In genomic region chr16:71396589-71396988, GRCh38 we compare ENCODE assay signal across 40 cellular contexts. TPM values are rescaled to one million over a fixed set of nuclear protein-coding genes. Genes with fewer than 3 reads are reported as not detected.
"Had no signal": no experiment of that assay in that cellular context is flagged by ENCODE, and none has a peak within 500 bp of the region (broad histone marks: within the 10 kb centered on the region; RNA-seq: fewer than 3 reads in every experiment).

No MANE protein-coding gene starts in this region.

- H3K36me3 ChIP-seq: adrenal gland, brain microvascular endothelial cell, breast epithelium, WERI-Rb-1 had no signal

- H3K9me3 Mint-ChIP-seq: activated CD4-positive, alpha-beta T cell treated with anti-CD3 and anti-CD28 coated beads, Interleukin-2, amount 10 ng/mL, durations not matched to agents 7 days and 5 days; activated CD8-positive, alpha-beta T cell treated with anti-CD3 and anti-CD28 coated beads for 36 hours; activated naive CD4-positive, alpha-beta T cell treated with anti-CD3 and anti-CD28 coated beads for 36 hours; activated naive CD4-positive, alpha-beta T cell treated with anti-CD3 and anti-CD28 coated beads, Interleukin-2, amount 50 U/mL, for 72 hours; activated naive CD8-positive, alpha-beta T cell treated with anti-CD3 and anti-CD28 coated beads for 36 hours; activated T-cell treated with anti-CD3 and anti-CD28 coated beads, Interleukin-2, amount 50 U/mL, for 4 hours; activated T-cell treated with anti-CD3 and anti-CD28 coated beads, Interleukin-2, amount 50 U/mL, for 72 hours; activated T-helper 1 cell treated with anti-CD3 and anti-CD28 coated beads, Interleukin-12 subunit alpha, Interleukin-12 subunit beta, Interleukin-2, Interleukin-4 antibody, amounts not matched to agents 30 ng/mL and 10 ng/mL and 1 ng/mL, durations not matched to agents 14 hours and 24 hours and 36 hours; activated T-helper 17 cell treated with anti-CD3 and anti-CD28 coated beads, Interleukin-2, amount 50 U/mL, for 72 hours; T-helper 1 cell treated with Interleukin-12 subunit alpha and Interleukin-12 subunit beta and Interleukin-4 antibody, amounts not matched to agents 30 μg/mL and 1 μg/mL, for 36 hours; T-helper 2 cell treated with Interferon-gamma antibody and Interleukin-4, amounts not matched to agents 5 μg/mL and 100 μg/mL, for 36 hours; WTC11 had no signal

- H3K36me3 Mint-ChIP-seq: activated naive CD4-positive, alpha-beta T cell treated with anti-CD3 and anti-CD28 coated beads, Interleukin-2, amount 50 U/mL, for 72 hours; activated naive CD8-positive, alpha-beta T cell treated with anti-CD3 and anti-CD28 coated beads for 36 hours; WTC11 had no signal

- H3K4me1 ChIP-seq: adrenal gland, body of pancreas, breast epithelium had no signal

- H3K27ac Mint-ChIP-seq: activated CD4-positive, alpha-beta T cell treated with anti-CD3 and anti-CD28 coated beads for 36 hours; activated CD4-positive, alpha-beta T cell treated with anti-CD3 and anti-CD28 coated beads, Interleukin-2, amount 10 ng/mL, durations not matched to agents 7 days and 5 days; activated CD8-positive, alpha-beta T cell treated with anti-CD3 and anti-CD28 coated beads for 36 hours; activated naive CD4-positive, alpha-beta T cell treated with anti-CD3 and anti-CD28 coated beads for 36 hours; activated naive CD8-positive, alpha-beta T cell treated with anti-CD3 and anti-CD28 coated beads for 36 hours; activated T-cell treated with anti-CD3 and anti-CD28 coated beads, Interleukin-2, amount 50 U/mL, for 72 hours; activated T-helper 1 cell treated with anti-CD3 and anti-CD28 coated beads, Interleukin-12 subunit alpha, Interleukin-12 subunit beta, Interleukin-2, Interleukin-4 antibody, amounts not matched to agents 30 ng/mL and 10 ng/mL and 1 ng/mL, durations not matched to agents 14 hours and 24 hours and 36 hours; activated T-helper 17 cell treated with anti-CD3 and anti-CD28 coated beads, Interleukin-2, amount 50 U/mL, for 72 hours; T-helper 1 cell treated with Interleukin-12 subunit alpha and Interleukin-12 subunit beta and Interleukin-4 antibody, amounts not matched to agents 30 μg/mL and 1 μg/mL, for 36 hours; T-helper 2 cell treated with Interferon-gamma antibody and Interleukin-4, amounts not matched to agents 5 μg/mL and 100 μg/mL, for 36 hours; WTC11 had no signal

- DNase-seq: activated CD4-positive, alpha-beta T cell treated with anti-CD3 and anti-CD28 coated beads for 1 hour; activated CD4-positive, alpha-beta T cell treated with anti-CD3 and anti-CD28 coated beads for 36 hours; activated CD4-positive, alpha-beta T cell treated with anti-CD3 and anti-CD28 coated beads for 48 hours; activated CD4-positive, alpha-beta T cell treated with anti-CD3 and anti-CD28 coated beads, Interleukin-2, amount 10 ng/mL, durations not matched to agents 7 days and 5 days; activated CD4-positive, alpha-beta T cell treated with anti-CD3 and anti-CD28 coated beads, Interleukin-2, amount 50 U/mL, for 48 hours; activated CD4-positive, CD25-positive, alpha-beta regulatory T cell; activated CD8-positive, alpha-beta memory T cell treated with anti-CD3 and anti-CD28 coated beads, Interleukin-2, amount 50 U/mL, for 4 hours; activated CD8-positive, alpha-beta T cell treated with anti-CD3 and anti-CD28 coated beads for 36 hours; activated effector memory CD4-positive, alpha-beta T cell treated with anti-CD3 and anti-CD28 coated beads, Interleukin-2, amount 50 U/mL, for 16 hours; activated gamma-delta T cell treated with Interleukin-2 at 50 U/mL for 16 hours; activated naive CD4-positive, alpha-beta T cell; activated naive CD4-positive, alpha-beta T cell treated with anti-CD3 and anti-CD28 coated beads for 36 hours; activated naive CD4-positive, alpha-beta T cell treated with anti-CD3 and anti-CD28 coated beads, Interleukin-2, amount 50 U/mL, for 16 hours; activated naive CD8-positive, alpha-beta T cell treated with anti-CD3 and anti-CD28 coated beads for 36 hours; activated T-cell treated with anti-CD3 and anti-CD28 coated beads for 4 hours; activated T-cell treated with anti-CD3 and anti-CD28 coated beads, Interleukin-2, amount 50 U/mL, for 1 hour; activated T-cell treated with anti-CD3 and anti-CD28 coated beads, Interleukin-2, amount 50 U/mL, for 4 hours; activated T-cell treated with anti-CD3 and anti-CD28 coated beads, Interleukin-2, amount 50 U/mL, for 72 hours; adrenal gland; amniotic stem cell; aorta; body of pancreas; brain microvascular endothelial cell; central memory CD4-positive, alpha-beta T cell; SW 1271; T-helper 1 cell; T-helper 2 cell; T-helper 9 cell; WERI-Rb-1 had no signal

- H3K27ac ChIP-seq: adrenal gland, body of pancreas, brain microvascular endothelial cell, breast epithelium, WERI-Rb-1 had no signal

- H3K27me3 ChIP-seq: body of pancreas, brain microvascular endothelial cell, breast epithelium had no signal

- H3K27me3 Mint-ChIP-seq: activated CD8-positive, alpha-beta T cell treated with anti-CD3 and anti-CD28 coated beads for 36 hours had no signal

- H3K9me3 ChIP-seq: adrenal gland, body of pancreas, breast epithelium had no signal

- H3K4me3 ChIP-seq: adrenal gland, body of pancreas, breast epithelium had no signal

- H3K4me3 Mint-ChIP-seq: activated CD4-positive, alpha-beta T cell treated with anti-CD3 and anti-CD28 coated beads for 36 hours; activated CD4-positive, alpha-beta T cell treated with anti-CD3 and anti-CD28 coated beads, Interleukin-2, amount 10 ng/mL, durations not matched to agents 7 days and 5 days; activated CD8-positive, alpha-beta T cell treated with anti-CD3 and anti-CD28 coated beads for 36 hours; activated naive CD4-positive, alpha-beta T cell treated with anti-CD3 and anti-CD28 coated beads for 36 hours; activated naive CD8-positive, alpha-beta T cell treated with anti-CD3 and anti-CD28 coated beads for 36 hours; activated T-cell treated with anti-CD3 and anti-CD28 coated beads, Interleukin-2, amount 50 U/mL, for 4 hours; activated T-cell treated with anti-CD3 and anti-CD28 coated beads, Interleukin-2, amount 50 U/mL, for 72 hours; activated T-helper 1 cell treated with anti-CD3 and anti-CD28 coated beads, Interleukin-12 subunit alpha, Interleukin-12 subunit beta, Interleukin-2, Interleukin-4 antibody, amounts not matched to agents 30 ng/mL and 10 ng/mL and 1 ng/mL, durations not matched to agents 14 hours and 24 hours and 36 hours; activated T-helper 17 cell treated with anti-CD3 and anti-CD28 coated beads, Interleukin-2, amount 50 U/mL, for 72 hours; T-helper 1 cell treated with Interleukin-12 subunit alpha and Interleukin-12 subunit beta and Interleukin-4 antibody, amounts not matched to agents 30 μg/mL and 1 μg/mL, for 36 hours; T-helper 2 cell treated with Interferon-gamma antibody and Interleukin-4, amounts not matched to agents 5 μg/mL and 100 μg/mL, for 36 hours; WTC11 had no signal

- ATAC-seq: activated CD4-positive, alpha-beta T cell treated with anti-CD3 and anti-CD28 coated beads for 36 hours; activated CD4-positive, CD25-positive, alpha-beta regulatory T cell treated with anti-CD3 and anti-CD28 coated beads, Interleukin-2, amount 50 U/mL, for 24 hours; activated CD8-positive, alpha-beta T cell treated with anti-CD3 and anti-CD28 coated beads for 36 hours; activated naive CD4-positive, alpha-beta T cell treated with anti-CD3 and anti-CD28 coated beads, Interleukin-2, amount 50 U/mL, for 72 hours; activated T-cell treated with anti-CD3 and anti-CD28 coated beads, Interleukin-2, amount 50 U/mL, for 4 hours; activated T-cell treated with anti-CD3 and anti-CD28 coated beads, Interleukin-2, amount 50 U/mL, for 72 hours; activated T-helper 17 cell treated with anti-CD3 and anti-CD28 coated beads, Interleukin-2, amount 50 U/mL, for 72 hours; body of pancreas; WTC11 had no signal

- FAIRE-seq: astrocyte had no signal

- H3K4me1 Mint-ChIP-seq: activated CD4-positive, alpha-beta T cell treated with anti-CD3 and anti-CD28 coated beads for 36 hours; activated CD4-positive, alpha-beta T cell treated with anti-CD3 and anti-CD28 coated beads, Interleukin-2, amount 10 ng/mL, durations not matched to agents 7 days and 5 days; activated naive CD8-positive, alpha-beta T cell treated with anti-CD3 and anti-CD28 coated beads for 36 hours; activated T-helper 17 cell treated with anti-CD3 and anti-CD28 coated beads, Interleukin-2, amount 50 U/mL, for 72 hours had no signal

RNA-seq across cellular contexts. Expression of gene CALB2, which starts 38.1 kb away (rescaled TPM):
- total RNA-seq: activated CD4-positive, alpha-beta T cell treated with anti-CD3 and anti-CD28 coated beads for 36 hours; activated CD4-positive, alpha-beta T cell treated with anti-CD3 and anti-CD28 coated beads, Interleukin-2, amount 10 ng/mL, durations not matched to agents 7 days and 5 days; activated CD8-positive, alpha-beta memory T cell treated with anti-CD3 and anti-CD28 coated beads for 36 hours; activated CD8-positive, alpha-beta T cell treated with anti-CD3 and anti-CD28 coated beads for 36 hours; activated naive CD4-positive, alpha-beta T cell treated with anti-CD3 and anti-CD28 coated beads for 36 hours; activated naive CD4-positive, alpha-beta T cell treated with anti-CD3 and anti-CD28 coated beads, Interleukin-2, amount 50 U/mL, for 72 hours; activated naive CD8-positive, alpha-beta T cell treated with anti-CD3 and anti-CD28 coated beads for 36 hours; activated T-cell treated with anti-CD3 and anti-CD28 coated beads, Interleukin-2, amount 50 U/mL, for 4 hours; activated T-cell treated with anti-CD3 and anti-CD28 coated beads, Interleukin-2, amount 50 U/mL, for 72 hours; activated T-helper 1 cell treated with anti-CD3 and anti-CD28 coated beads, Interleukin-12 subunit alpha, Interleukin-12 subunit beta, Interleukin-2, Interleukin-4 antibody, amounts not matched to agents 30 ng/mL and 10 ng/mL and 1 ng/mL, durations not matched to agents 14 hours and 24 hours and 36 hours; activated T-helper 17 cell treated with anti-CD3 and anti-CD28 coated beads, Interleukin-2, amount 50 U/mL, for 72 hours had no signal
- polyA plus RNA-seq: aorta had no signal

RNA-seq across cellular contexts. Expression of gene TLE7, which starts 45.3 kb away (rescaled TPM):
- total RNA-seq: activated CD4-positive, alpha-beta T cell treated with anti-CD3 and anti-CD28 coated beads for 36 hours; activated CD4-positive, alpha-beta T cell treated with anti-CD3 and anti-CD28 coated beads, Interleukin-2, amount 10 ng/mL, durations not matched to agents 7 days and 5 days; activated CD8-positive, alpha-beta memory T cell treated with anti-CD3 and anti-CD28 coated beads for 36 hours; activated CD8-positive, alpha-beta T cell treated with anti-CD3 and anti-CD28 coated beads for 36 hours; activated naive CD4-positive, alpha-beta T cell treated with anti-CD3 and anti-CD28 coated beads for 36 hours; activated naive CD4-positive, alpha-beta T cell treated with anti-CD3 and anti-CD28 coated beads, Interleukin-2, amount 50 U/mL, for 72 hours; activated naive CD8-positive, alpha-beta T cell treated with anti-CD3 and anti-CD28 coated beads for 36 hours; activated T-cell treated with anti-CD3 and anti-CD28 coated beads, Interleukin-2, amount 50 U/mL, for 4 hours; activated T-cell treated with anti-CD3 and anti-CD28 coated beads, Interleukin-2, amount 50 U/mL, for 72 hours; activated T-helper 1 cell treated with anti-CD3 and anti-CD28 coated beads, Interleukin-12 subunit alpha, Interleukin-12 subunit beta, Interleukin-2, Interleukin-4 antibody, amounts not matched to agents 30 ng/mL and 10 ng/mL and 1 ng/mL, durations not matched to agents 14 hours and 24 hours and 36 hours; activated T-helper 17 cell treated with anti-CD3 and anti-CD28 coated beads, Interleukin-2, amount 50 U/mL, for 72 hours; adrenal gland; aorta; astrocyte; body of pancreas; breast epithelium; cardiac septum had no signal
- polyA plus RNA-seq: adrenal gland, aorta had no signal
